In genomic region chr11:1515082-1516060, GRCh38 we compare ENCODE assay signal across 8 cellular contexts. TPM values are rescaled to one million over a fixed set of nuclear protein-coding genes. Genes with fewer than 3 reads are reported as not detected.
DNase-seq lines count a peak whose midpoint lies in the region; ATAC-seq and TF ChIP-seq lines count a peak whose summit lies in the region.

No MANE protein-coding gene starts in this region.

- TF ChIP-seq CTCF in retinal pigment epithelial cell (conservative IDR thresholded peaks at IDR 0.05; ENCODE audit: low read depth, low read length) = peak; percentile 97

- H3K4me1 Mint-ChIP-seq in T-helper 2 cell treated with Interferon-gamma antibody and Interleukin-4, amounts not matched to agents 5 μg/mL and 100 μg/mL, for 36 hours (ENCODE audit: low read depth) = peaks cover 6% of the 10 kb centered on the region

- no peaks in the 10 kb centered on the region for H3K9me3 Mint-ChIP-seq in T-helper 2 cell treated with Interferon-gamma antibody and Interleukin-4, amounts not matched to agents 5 μg/mL and 100 μg/mL, for 36 hours

- H3K27ac Mint-ChIP-seq in T-helper 2 cell treated with Interferon-gamma antibody and Interleukin-4, amounts not matched to agents 5 μg/mL and 100 μg/mL, for 36 hours = no peak overlapping the region

- intact Hi-C loops in left ventricle myocardium superior (cut with micrococcal nuclease) = no loop called here

- H3K36me3 Mint-ChIP-seq in T-helper 2 cell treated with Interferon-gamma antibody and Interleukin-4, amounts not matched to agents 5 μg/mL and 100 μg/mL, for 36 hours (ENCODE audit: low read depth) = peaks cover 3% of the 10 kb centered on the region

- H3K4me3 ChIP-seq in retinal pigment epithelial cell (ENCODE audit: low read length) = no peak overlapping the region

- peak; percentile 89 for ATAC-seq in left ventricle myocardium superior
- ATAC-seq in HG02588 (IDR thresholded peaks at IDR 0.05; ENCODE audit: unreplicated experiment) = no peak
- ATAC-seq in HG03108 (IDR thresholded peaks at IDR 0.05; ENCODE audit: unreplicated experiment) = no peak

- peak; percentile 67 for DNase-seq in EH (ENCODE audit: low read depth)
- DNase-seq in M059J (ENCODE audit: low read depth) = peak; percentile 57
- DNase-seq in T-helper 2 cell treated with Interferon-gamma antibody and Interleukin-4, amounts not matched to agents 5 μg/mL and 100 μg/mL, for 36 hours (ENCODE audit: low spot score) = peak; percentile 48
- DNase-seq in amniotic stem cell (lab: John Stamatoyannopoulos, UW) = peak; percentile 9
- DNase-seq in left ventricle myocardium superior = peak; percentile 90
- no peak for DNase-seq in retinal pigment epithelial cell (ENCODE audit: low read depth)

- no peak overlapping the region for H3K4me3 Mint-ChIP-seq in T-helper 2 cell treated with Interferon-gamma antibody and Interleukin-4, amounts not matched to agents 5 μg/mL and 100 μg/mL, for 36 hours

- no peaks in the 10 kb centered on the region for H3K27me3 Mint-ChIP-seq in T-helper 2 cell treated with Interferon-gamma antibody and Interleukin-4, amounts not matched to agents 5 μg/mL and 100 μg/mL, for 36 hours (ENCODE audit: low read depth)

RNA-seq across cellular contexts. Expression of gene MOB2, which starts 28.8 kb away (rescaled TPM):
- total RNA-seq in M059J (2014; rRNA removed; shearing (Covaris generic)) = 9.5 and 21.3 TPM in 2 replicates
- 52.8 TPM for total RNA-seq in left ventricle myocardium superior

RNA-seq across cellular contexts. Expression of gene DUSP8, which starts 56.7 kb away (rescaled TPM):
- 1.2 and 3.5 TPM in 2 replicates for total RNA-seq in M059J (2014; rRNA removed; shearing (Covaris generic))
- total RNA-seq in left ventricle myocardium superior = 7.7 TPM
